In genomic region chr18:841647-842370, GRCh38 we compare ENCODE assay signal across 1 cellular context.
TF ChIP-seq lines count a peak whose summit lies in the region.

No MANE protein-coding gene starts in this region.

TF ChIP-seq in K562, 482 proteins besides CTCF, POLR2A, EP300 and RAD21 (continued from another document and continues in another):
- TF ChIP-seq, protein P1, sequence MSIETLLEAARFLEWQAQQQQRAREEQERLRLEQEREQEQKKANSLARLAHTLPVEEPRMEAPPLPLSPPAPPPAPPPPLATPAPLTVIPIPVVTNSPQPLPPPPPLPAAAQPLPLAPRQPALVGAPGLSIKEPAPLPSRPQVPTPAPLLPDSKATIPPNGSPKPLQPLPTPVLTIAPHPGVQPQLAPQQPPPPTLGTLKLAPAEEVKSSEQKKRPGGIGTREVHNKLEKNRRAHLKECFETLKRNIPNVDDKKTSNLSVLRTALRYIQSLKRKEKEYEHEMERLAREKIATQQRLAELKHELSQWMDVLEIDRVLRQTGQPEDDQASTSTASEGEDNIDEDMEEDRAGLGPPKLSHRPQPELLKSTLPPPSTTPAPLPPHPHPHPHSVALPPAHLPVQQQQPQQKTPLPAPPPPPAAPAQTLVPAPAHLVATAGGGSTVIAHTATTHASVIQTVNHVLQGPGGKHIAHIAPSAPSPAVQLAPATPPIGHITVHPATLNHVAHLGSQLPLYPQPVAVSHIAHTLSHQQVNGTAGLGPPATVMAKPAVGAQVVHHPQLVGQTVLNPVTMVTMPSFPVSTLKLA (conservative IDR thresholded peaks at IDR 0.05): peak in 1 of 2 experiments; percentile 29; a peak in 1 of 4 replicates
- no peak for TF ChIP-seq ZNF311 (CRISPR knock-in tag; IDR thresholded peaks at IDR 0.05)
- TF ChIP-seq, protein P2, sequence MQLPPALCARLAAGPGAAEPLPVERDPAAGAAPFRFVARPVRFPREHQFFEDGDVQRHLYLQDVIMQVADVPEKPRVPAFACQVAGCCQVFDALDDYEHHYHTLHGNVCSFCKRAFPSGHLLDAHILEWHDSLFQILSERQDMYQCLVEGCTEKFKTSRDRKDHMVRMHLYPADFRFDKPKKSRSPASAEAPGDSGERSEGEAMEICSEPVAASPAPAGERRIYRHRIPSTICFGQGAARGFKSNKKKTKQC (CRISPR knock-in tag; IDR thresholded peaks at IDR 0.05): no peak
- TF ChIP-seq, protein P3, sequence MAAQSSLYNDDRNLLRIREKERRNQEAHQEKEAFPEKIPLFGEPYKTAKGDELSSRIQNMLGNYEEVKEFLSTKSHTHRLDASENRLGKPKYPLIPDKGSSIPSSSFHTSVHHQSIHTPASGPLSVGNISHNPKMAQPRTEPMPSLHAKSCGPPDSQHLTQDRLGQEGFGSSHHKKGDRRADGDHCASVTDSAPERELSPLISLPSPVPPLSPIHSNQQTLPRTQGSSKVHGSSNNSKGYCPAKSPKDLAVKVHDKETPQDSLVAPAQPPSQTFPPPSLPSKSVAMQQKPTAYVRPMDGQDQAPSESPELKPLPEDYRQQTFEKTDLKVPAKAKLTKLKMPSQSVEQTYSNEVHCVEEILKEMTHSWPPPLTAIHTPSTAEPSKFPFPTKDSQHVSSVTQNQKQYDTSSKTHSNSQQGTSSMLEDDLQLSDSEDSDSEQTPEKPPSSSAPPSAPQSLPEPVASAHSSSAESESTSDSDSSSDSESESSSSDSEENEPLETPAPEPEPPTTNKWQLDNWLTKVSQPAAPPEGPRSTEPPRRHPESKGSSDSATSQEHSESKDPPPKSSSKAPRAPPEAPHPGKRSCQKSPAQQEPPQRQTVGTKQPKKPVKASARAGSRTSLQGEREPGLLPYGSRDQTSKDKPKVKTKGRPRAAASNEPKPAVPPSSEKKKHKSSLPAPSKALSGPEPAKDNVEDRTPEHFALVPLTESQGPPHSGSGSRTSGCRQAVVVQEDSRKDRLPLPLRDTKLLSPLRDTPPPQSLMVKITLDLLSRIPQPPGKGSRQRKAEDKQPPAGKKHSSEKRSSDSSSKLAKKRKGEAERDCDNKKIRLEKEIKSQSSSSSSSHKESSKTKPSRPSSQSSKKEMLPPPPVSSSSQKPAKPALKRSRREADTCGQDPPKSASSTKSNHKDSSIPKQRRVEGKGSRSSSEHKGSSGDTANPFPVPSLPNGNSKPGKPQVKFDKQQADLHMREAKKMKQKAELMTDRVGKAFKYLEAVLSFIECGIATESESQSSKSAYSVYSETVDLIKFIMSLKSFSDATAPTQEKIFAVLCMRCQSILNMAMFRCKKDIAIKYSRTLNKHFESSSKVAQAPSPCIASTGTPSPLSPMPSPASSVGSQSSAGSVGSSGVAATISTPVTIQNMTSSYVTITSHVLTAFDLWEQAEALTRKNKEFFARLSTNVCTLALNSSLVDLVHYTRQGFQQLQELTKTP (IDR thresholded peaks at IDR 0.05; ENCODE audit: low read depth in 1 of 2, partially characterized antibody in 2 of 2): peak in 1 of 2 experiments; percentile 21
- TF ChIP-seq ESRRA (IDR thresholded peaks at IDR 0.05; ENCODE audit: borderline replicate concordance, low read depth): no peak
- TF ChIP-seq, protein P4, sequence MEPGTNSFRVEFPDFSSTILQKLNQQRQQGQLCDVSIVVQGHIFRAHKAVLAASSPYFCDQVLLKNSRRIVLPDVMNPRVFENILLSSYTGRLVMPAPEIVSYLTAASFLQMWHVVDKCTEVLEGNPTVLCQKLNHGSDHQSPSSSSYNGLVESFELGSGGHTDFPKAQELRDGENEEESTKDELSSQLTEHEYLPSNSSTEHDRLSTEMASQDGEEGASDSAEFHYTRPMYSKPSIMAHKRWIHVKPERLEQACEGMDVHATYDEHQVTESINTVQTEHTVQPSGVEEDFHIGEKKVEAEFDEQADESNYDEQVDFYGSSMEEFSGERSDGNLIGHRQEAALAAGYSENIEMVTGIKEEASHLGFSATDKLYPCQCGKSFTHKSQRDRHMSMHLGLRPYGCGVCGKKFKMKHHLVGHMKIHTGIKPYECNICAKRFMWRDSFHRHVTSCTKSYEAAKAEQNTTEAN (CRISPR knock-in tag; IDR thresholded peaks at IDR 0.05): no peak
- no peak for TF ChIP-seq RBM39 (optimal IDR thresholded peaks at IDR 0.05; ENCODE audit: low read depth, low read length)
- peak; percentile 34; the same call in 1 of the 2 replicates for TF ChIP-seq ATF7 (IDR thresholded peaks at IDR 0.05)
- TF ChIP-seq, protein P5, sequence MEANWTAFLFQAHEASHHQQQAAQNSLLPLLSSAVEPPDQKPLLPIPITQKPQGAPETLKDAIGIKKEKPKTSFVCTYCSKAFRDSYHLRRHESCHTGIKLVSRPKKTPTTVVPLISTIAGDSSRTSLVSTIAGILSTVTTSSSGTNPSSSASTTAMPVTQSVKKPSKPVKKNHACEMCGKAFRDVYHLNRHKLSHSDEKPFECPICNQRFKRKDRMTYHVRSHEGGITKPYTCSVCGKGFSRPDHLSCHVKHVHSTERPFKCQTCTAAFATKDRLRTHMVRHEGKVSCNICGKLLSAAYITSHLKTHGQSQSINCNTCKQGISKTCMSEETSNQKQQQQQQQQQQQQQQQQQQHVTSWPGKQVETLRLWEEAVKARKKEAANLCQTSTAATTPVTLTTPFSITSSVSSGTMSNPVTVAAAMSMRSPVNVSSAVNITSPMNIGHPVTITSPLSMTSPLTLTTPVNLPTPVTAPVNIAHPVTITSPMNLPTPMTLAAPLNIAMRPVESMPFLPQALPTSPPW (CRISPR knock-in tag; IDR thresholded peaks at IDR 0.05): peak; percentile 23; the same call in 1 of the 2 replicates
- no peak for TF ChIP-seq RREB1 (CRISPR knock-in tag; IDR thresholded peaks at IDR 0.05)
- TF ChIP-seq GABPB1 (CRISPR knock-in tag; IDR thresholded peaks at IDR 0.05): no peak
- TF ChIP-seq EP400 (IDR thresholded peaks at IDR 0.05): peak; percentile 45
- peak; percentile 33; the same call in 1 of the 2 replicates for TF ChIP-seq MGA (IDR thresholded peaks at IDR 0.05)
- TF ChIP-seq SRSF7 (optimal IDR thresholded peaks at IDR 0.05; ENCODE audit: low read depth, low read length): no peak
- TF ChIP-seq, protein P6, sequence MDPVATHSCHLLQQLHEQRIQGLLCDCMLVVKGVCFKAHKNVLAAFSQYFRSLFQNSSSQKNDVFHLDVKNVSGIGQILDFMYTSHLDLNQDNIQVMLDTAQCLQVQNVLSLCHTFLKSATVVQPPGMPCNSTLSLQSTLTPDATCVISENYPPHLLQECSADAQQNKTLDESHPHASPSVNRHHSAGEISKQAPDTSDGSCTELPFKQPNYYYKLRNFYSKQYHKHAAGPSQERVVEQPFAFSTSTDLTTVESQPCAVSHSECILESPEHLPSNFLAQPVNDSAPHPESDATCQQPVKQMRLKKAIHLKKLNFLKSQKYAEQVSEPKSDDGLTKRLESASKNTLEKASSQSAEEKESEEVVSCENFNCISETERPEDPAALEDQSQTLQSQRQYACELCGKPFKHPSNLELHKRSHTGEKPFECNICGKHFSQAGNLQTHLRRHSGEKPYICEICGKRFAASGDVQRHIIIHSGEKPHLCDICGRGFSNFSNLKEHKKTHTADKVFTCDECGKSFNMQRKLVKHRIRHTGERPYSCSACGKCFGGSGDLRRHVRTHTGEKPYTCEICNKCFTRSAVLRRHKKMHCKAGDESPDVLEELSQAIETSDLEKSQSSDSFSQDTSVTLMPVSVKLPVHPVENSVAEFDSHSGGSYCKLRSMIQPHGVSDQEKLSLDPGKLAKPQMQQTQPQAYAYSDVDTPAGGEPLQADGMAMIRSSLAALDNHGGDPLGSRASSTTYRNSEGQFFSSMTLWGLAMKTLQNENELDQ (CRISPR knock-in tag; IDR thresholded peaks at IDR 0.05; ENCODE audit: borderline replicate concordance): no peak
- TF ChIP-seq RBFOX2 (IDR thresholded peaks at IDR 0.05; ENCODE audit: low read depth, low read length): 0 out of 2 replicates have a peak, but pooled peaks have one; percentile 21
- no peak for TF ChIP-seq GTF2A2 (tag; IDR thresholded peaks at IDR 0.05)
- peak; percentile 78 for TF ChIP-seq SOX6 (IDR thresholded peaks at IDR 0.05)
